ENCODE assay signal across 17 cellular contexts in genomic region chr19:2334986-2335846, GRCh38. TPM values are rescaled to one million over a fixed set of nuclear protein-coding genes. Genes with fewer than 3 reads are reported as not detected.
DNase-seq lines count a peak whose midpoint lies in the region; ATAC-seq and TF ChIP-seq lines count a peak whose summit lies in the region.
"Had no signal": no experiment of that assay in that cellular context is flagged by ENCODE, and none has a peak within 500 bp of the region (broad histone marks: within the 10 kb centered on the region; RNA-seq: fewer than 3 reads in every experiment).

No MANE protein-coding gene starts in this region.

- H3K18ac ChIP-seq in neuronal stem cell (ENCODE audit: low read length) = peak overlapping the region; percentile 59

- H2AFZ ChIP-seq in Loucy (ENCODE audit: low read length) (no peak overlapping the region), neuronal stem cell (ENCODE audit: low read length) (no peak overlapping the region)

- H3K27ac Mint-ChIP-seq in activated CD4-positive, alpha-beta memory T cell treated with anti-CD3 and anti-CD28 coated beads for 36 hours = no peak overlapping the region
- H3K27ac Mint-ChIP-seq in activated CD4-positive, alpha-beta memory T cell treated with anti-CD3 and anti-CD28 coated beads, Interleukin-2, amount 10 ng/mL, durations not matched to agents 7 days and 5 days = no peak overlapping the region
- peak overlapping the region; percentile 0 for H3K27ac Mint-ChIP-seq in central memory CD8-positive, alpha-beta T cell (ENCODE audit: low read depth)
- H3K27ac Mint-ChIP-seq: stimulated activated naive CD8-positive, alpha-beta T cell treated with anti-CD3 and anti-CD28 coated beads, Interleukin-15, amount 100 ng/mL, for 72 hours had no signal

- H2BK5ac ChIP-seq in neuronal stem cell (ENCODE audit: low read length) = no peak overlapping the region

- no peaks in the 10 kb centered on the region for H3K9me2 ChIP-seq in Loucy (replicated peaks; ENCODE audit: low read depth, low read length)

- no peak overlapping the region for H2BK15ac ChIP-seq in neuronal stem cell (ENCODE audit: low read length)

- H4K8ac ChIP-seq in neuronal stem cell (ENCODE audit: low read depth, low read length) = no peak overlapping the region

- no peak overlapping the region for H3K4me3 ChIP-seq in Loucy (ENCODE audit: low read length, poor library complexity, severe bottlenecking)
- no peak overlapping the region for H3K4me3 ChIP-seq in neuronal stem cell (ENCODE audit: low read length in 2 of 2)

- H3K9me3 Mint-ChIP-seq in activated CD4-positive, alpha-beta memory T cell treated with anti-CD3 and anti-CD28 coated beads for 36 hours = peaks cover 12% of the 10 kb centered on the region
- peaks cover 10% of the 10 kb centered on the region for H3K9me3 Mint-ChIP-seq in activated CD4-positive, alpha-beta memory T cell treated with anti-CD3 and anti-CD28 coated beads, Interleukin-2, amount 10 ng/mL, durations not matched to agents 7 days and 5 days
- H3K9me3 Mint-ChIP-seq in central memory CD8-positive, alpha-beta T cell = no peaks in the 10 kb centered on the region

- H3K4ac ChIP-seq in neuronal stem cell (ENCODE audit: low read length) = no peak overlapping the region

- H2BK120ac ChIP-seq in neuronal stem cell (ENCODE audit: low read depth, low read length) = no peak overlapping the region

- peaks cover 5% of the 10 kb centered on the region; the same call in 1 of the 2 replicates for H3K36me3 ChIP-seq in Loucy (ENCODE audit: insufficient read depth, low read length)
- peaks cover 11 to 27% of the 10 kb centered on the region in 2 donors for H3K36me3 ChIP-seq in neuronal stem cell (replicated peaks in 1 of 2; ENCODE audit: control insufficient read depth in 2 of 2, insufficient read depth in 2 of 2, low read length in 2 of 2)

- H4K20me1 ChIP-seq in Loucy (ENCODE audit: insufficient read depth, low read length, poor library complexity, severe bottlenecking) = peaks cover 43% of the 10 kb centered on the region

- H2AK5ac ChIP-seq in neuronal stem cell (ENCODE audit: low read depth, low read length) = no peak overlapping the region

- no peak overlapping the region for H3K9ac ChIP-seq in Loucy (ENCODE audit: low read depth, low read length, poor library complexity, severe bottlenecking)
- H3K9ac ChIP-seq in neuronal stem cell (ENCODE audit: low read depth, low read length, poor library complexity) = peak overlapping the region; percentile 53

- CTCF ChIA-PET in activated CD4-positive, alpha-beta memory T cell treated with anti-CD3 and anti-CD28 coated beads for 36 hours (lab: Charles Lee) = no interaction called here
- CTCF ChIA-PET in activated CD4-positive, alpha-beta memory T cell treated with anti-CD3 and anti-CD28 coated beads, Interleukin-2, amount 10 ng/mL, durations not matched to agents 7 days and 5 days (lab: Charles Lee) = no interaction called here

- H3K27me3 ChIP-seq in Loucy (ENCODE audit: insufficient read depth, low read length, poor library complexity, severe bottlenecking) = no peaks in the 10 kb centered on the region
- no peaks in the 10 kb centered on the region for H3K27me3 ChIP-seq in neuronal stem cell (ENCODE audit: control insufficient read depth in 3 of 3, insufficient read depth in 3 of 3, low read depth in 1 of 3, low read length in 3 of 3)

- H3K79me1 ChIP-seq in neuronal stem cell (ENCODE audit: low read depth, low read length) = peaks cover 38% of the 10 kb centered on the region

- H3K4me1 ChIP-seq in Loucy (ENCODE audit: insufficient read depth, low read length, poor library complexity, severe bottlenecking) (peaks cover 35% of the 10 kb centered on the region), neuronal stem cell (ENCODE audit: control insufficient read depth in 2 of 2, insufficient read depth in 1 of 2, low read depth in 1 of 2, low read length in 2 of 2) (peaks cover 19 to 26% of the 10 kb centered on the region in 2 donors)

- H3K4me3 Mint-ChIP-seq in activated CD4-positive, alpha-beta memory T cell treated with anti-CD3 and anti-CD28 coated beads for 36 hours = no peak overlapping the region
- no peak overlapping the region for H3K4me3 Mint-ChIP-seq in activated CD4-positive, alpha-beta memory T cell treated with anti-CD3 and anti-CD28 coated beads, Interleukin-2, amount 10 ng/mL, durations not matched to agents 7 days and 5 days
- no peak overlapping the region for H3K4me3 Mint-ChIP-seq in central memory CD8-positive, alpha-beta T cell
- H3K4me3 Mint-ChIP-seq: stimulated activated naive CD8-positive, alpha-beta T cell treated with anti-CD3 and anti-CD28 coated beads, Interleukin-15, amount 100 ng/mL, for 72 hours had no signal

- H3K4me1 Mint-ChIP-seq in activated CD4-positive, alpha-beta memory T cell treated with anti-CD3 and anti-CD28 coated beads for 36 hours (ENCODE audit: low read depth) = peaks cover 28% of the 10 kb centered on the region
- peaks cover 26% of the 10 kb centered on the region for H3K4me1 Mint-ChIP-seq in activated CD4-positive, alpha-beta memory T cell treated with anti-CD3 and anti-CD28 coated beads, Interleukin-2, amount 10 ng/mL, durations not matched to agents 7 days and 5 days
- H3K4me1 Mint-ChIP-seq in central memory CD8-positive, alpha-beta T cell = peaks cover 18% of the 10 kb centered on the region

- H3K4me2 ChIP-seq in Loucy (ENCODE audit: low read depth, low read length, poor library complexity, severe bottlenecking) = peak overlapping the region; percentile 9
- no peak overlapping the region for H3K4me2 ChIP-seq in neuronal stem cell (ENCODE audit: insufficient read depth, low read length, poor library complexity, severe bottlenecking)

- TF ChIP-seq CTCF in Loucy (conservative IDR thresholded peaks at IDR 0.05; ENCODE audit: low read length) = no peak

- ATAC-seq in central memory CD8-positive, alpha-beta T cell (replicated peaks; ENCODE audit: extremely low read depth, poor library complexity, severe bottlenecking) = no peak
- ATAC-seq in GM18505 (IDR thresholded peaks at IDR 0.05; ENCODE audit: unreplicated experiment) = no peak
- ATAC-seq: stimulated activated naive CD8-positive, alpha-beta T cell treated with anti-CD3 and anti-CD28 coated beads, Interleukin-15, amount 100 ng/mL, for 72 hours had no signal

- peak overlapping the region; percentile 26 for H3K23ac ChIP-seq in neuronal stem cell (ENCODE audit: low read depth, low read length, poor library complexity)

- no CpG with 5 or more reads among the region's 26 CpGs for WGBS in neuronal stem cell (ENCODE audit: extremely low coverage in 2 of 2, insufficient read length in 2 of 2, insufficient replicate concordance in 1 of 2), 2 donors

- peaks cover 76% of the 10 kb centered on the region for H3K79me2 ChIP-seq in Loucy (ENCODE audit: insufficient read depth, low read length)

- H3K27ac ChIP-seq in neuronal stem cell (replicated peaks; ENCODE audit: low read length) = no peak overlapping the region

- peaks cover 6% of the 10 kb centered on the region for H3F3A ChIP-seq in Loucy (ENCODE audit: low read depth)

- POLR2A ChIA-PET in activated CD4-positive, alpha-beta memory T cell treated with anti-CD3 and anti-CD28 coated beads for 36 hours (lab: Charles Lee) = interaction anchor here (0.6 kb wide), 1 partner anchor 177 kb away, joined by 3 read pairs; no protein-coding TSS in a partner anchor
- POLR2A ChIA-PET in activated CD4-positive, alpha-beta memory T cell treated with anti-CD3 and anti-CD28 coated beads, Interleukin-2, amount 10 ng/mL, durations not matched to agents 7 days and 5 days (lab: Charles Lee) = no interaction called here

- peak overlapping the region; percentile 76 for H2BK12ac ChIP-seq in neuronal stem cell (ENCODE audit: low read length)

- H3K9me3 ChIP-seq in Loucy (ENCODE audit: insufficient read depth, low read depth, low read length) (no peaks in the 10 kb centered on the region), neuronal stem cell (replicated peaks in 1 of 2; ENCODE audit: control insufficient read depth in 2 of 2, insufficient read depth in 1 of 2, low read depth in 1 of 2, low read length in 2 of 2) (peaks cover 0 to 8% of the 10 kb centered on the region in 2 donors)

- H3K27me3 Mint-ChIP-seq in activated CD4-positive, alpha-beta memory T cell treated with anti-CD3 and anti-CD28 coated beads for 36 hours = no peaks in the 10 kb centered on the region
- H3K27me3 Mint-ChIP-seq in activated CD4-positive, alpha-beta memory T cell treated with anti-CD3 and anti-CD28 coated beads, Interleukin-2, amount 10 ng/mL, durations not matched to agents 7 days and 5 days = no peaks in the 10 kb centered on the region
- no peaks in the 10 kb centered on the region for H3K27me3 Mint-ChIP-seq in central memory CD8-positive, alpha-beta T cell
- H3K27me3 Mint-ChIP-seq: stimulated activated naive CD8-positive, alpha-beta T cell treated with anti-CD3 and anti-CD28 coated beads, Interleukin-15, amount 100 ng/mL, for 72 hours had no signal

- intact Hi-C loops in activated CD4-positive, alpha-beta memory T cell treated with anti-CD3 and anti-CD28 coated beads for 36 hours (cut with micrococcal nuclease) = no loop called here

- no peak for TF ChIP-seq POLR2A in GM18505 (IDR thresholded peaks at IDR 0.05; ENCODE audit: borderline replicate concordance, extremely low read depth, insufficient read depth, insufficient read length)

- DNase-seq in activated CD4-positive, alpha-beta memory T cell treated with anti-CD3 and anti-CD28 coated beads for 36 hours = peak; percentile 33
- DNase-seq in activated CD4-positive, alpha-beta memory T cell treated with anti-CD3 and anti-CD28 coated beads, Interleukin-2, amount 10 ng/mL, durations not matched to agents 7 days and 5 days = no peak
- no peak for DNase-seq in central memory CD8-positive, alpha-beta T cell (ENCODE audit: low spot score in 2 of 2)
- DNase-seq in neuronal stem cell (ENCODE audit: low spot score) = no peak
- DNase-seq in middle frontal gyrus (ENCODE audit: extremely low spot score, low spot score) = no peak
- DNase-seq in HCEC 1CT = no peak
- DNase-seq: activated naive CD4-positive, alpha-beta T cell; hypothalamus; NCI-H1436 treated with DMSO at 0.1 percent for 48 hours; Right ventricle myocardium superior; stimulated activated naive CD8-positive, alpha-beta T cell treated with anti-CD3 and anti-CD28 coated beads, Interleukin-15, amount 100 ng/mL, for 72 hours; T-helper 9 cell had no signal

- no peak overlapping the region for H3K14ac ChIP-seq in neuronal stem cell (ENCODE audit: low read length)

- H4K91ac ChIP-seq in neuronal stem cell (ENCODE audit: low read depth, low read length, poor library complexity) = no peak overlapping the region

- H3K36me3 Mint-ChIP-seq in activated CD4-positive, alpha-beta memory T cell treated with anti-CD3 and anti-CD28 coated beads for 36 hours = peaks cover 8% of the 10 kb centered on the region
- peaks cover 15% of the 10 kb centered on the region for H3K36me3 Mint-ChIP-seq in activated CD4-positive, alpha-beta memory T cell treated with anti-CD3 and anti-CD28 coated beads, Interleukin-2, amount 10 ng/mL, durations not matched to agents 7 days and 5 days (ENCODE audit: low read depth)
- H3K36me3 Mint-ChIP-seq in central memory CD8-positive, alpha-beta T cell (ENCODE audit: insufficient read depth) = peaks cover 3% of the 10 kb centered on the region

RNA-seq across cellular contexts. Expression of gene SPPL2B, which starts 6.7 kb away (rescaled TPM):
- total RNA-seq in activated CD4-positive, alpha-beta memory T cell treated with anti-CD3 and anti-CD28 coated beads for 36 hours = 10 to 100 TPM; 43.8 TPM
- 10 to 100 TPM; 58.9 to 68.2 TPM for total RNA-seq in activated CD4-positive, alpha-beta memory T cell treated with anti-CD3 and anti-CD28 coated beads, Interleukin-2, amount 10 ng/mL, durations not matched to agents 7 days and 5 days
- 32.8 TPM for polyA plus RNA-seq in neuronal stem cell (2013, experiment 1 of 2)
- 31.5 TPM for polyA plus RNA-seq in neuronal stem cell (2013, experiment 2 of 2)

RNA-seq across cellular contexts. Expression of gene LSM7, which starts 6.8 kb away (rescaled TPM):
- 100 to 1,000 TPM; 137 to 144 TPM for total RNA-seq in activated CD4-positive, alpha-beta memory T cell treated with anti-CD3 and anti-CD28 coated beads for 36 hours
- total RNA-seq in activated CD4-positive, alpha-beta memory T cell treated with anti-CD3 and anti-CD28 coated beads, Interleukin-2, amount 10 ng/mL, durations not matched to agents 7 days and 5 days = 100 to 1,000 TPM; 110 to 115 TPM
- 368 TPM for polyA plus RNA-seq in neuronal stem cell (2013, experiment 1 of 2)
- polyA plus RNA-seq in neuronal stem cell (2013, experiment 2 of 2) = 371 TPM

RNA-seq across cellular contexts. Expression of gene TMPRSS9, which starts 24.8 kb away (rescaled TPM):
- not detected for total RNA-seq in activated CD4-positive, alpha-beta memory T cell treated with anti-CD3 and anti-CD28 coated beads for 36 hours
- total RNA-seq in activated CD4-positive, alpha-beta memory T cell treated with anti-CD3 and anti-CD28 coated beads, Interleukin-2, amount 10 ng/mL, durations not matched to agents 7 days and 5 days = not detected
- 0.04 TPM for polyA plus RNA-seq in neuronal stem cell (2013, experiment 1 of 2)
- polyA plus RNA-seq in neuronal stem cell (2013, experiment 2 of 2) = 0.03 TPM
- total RNA-seq: fibroblast of lung, posterior vena cava, Right ventricle myocardium superior had no signal
- polyA plus RNA-seq: fibroblast of lung had no signal

RNA-seq across cellular contexts. Expression of gene LINGO3, which starts 27.3 kb away (rescaled TPM):
- total RNA-seq in activated CD4-positive, alpha-beta memory T cell treated with anti-CD3 and anti-CD28 coated beads for 36 hours = under 1 TPM in 1 of 2 experiments, not detected in 1; 0.10 TPM
- under 1 TPM; 0.40 to 0.63 TPM for total RNA-seq in activated CD4-positive, alpha-beta memory T cell treated with anti-CD3 and anti-CD28 coated beads, Interleukin-2, amount 10 ng/mL, durations not matched to agents 7 days and 5 days
- 0.99 TPM for polyA plus RNA-seq in neuronal stem cell (2013, experiment 1 of 2)
- 1.1 TPM for polyA plus RNA-seq in neuronal stem cell (2013, experiment 2 of 2)
- total RNA-seq: fibroblast of lung, Right ventricle myocardium superior, urinary bladder had no signal
- polyA plus RNA-seq: fibroblast of lung had no signal

RNA-seq across cellular contexts. Expression of gene PEAK3, which starts 53.2 kb away (rescaled TPM):
- total RNA-seq in activated CD4-positive, alpha-beta memory T cell treated with anti-CD3 and anti-CD28 coated beads for 36 hours = not detected
- total RNA-seq in activated CD4-positive, alpha-beta memory T cell treated with anti-CD3 and anti-CD28 coated beads, Interleukin-2, amount 10 ng/mL, durations not matched to agents 7 days and 5 days = under 1 TPM; 0.70 to 0.88 TPM
- not detected for polyA plus RNA-seq in neuronal stem cell (2013, experiment 1 of 2)
- polyA plus RNA-seq in neuronal stem cell (2013, experiment 2 of 2) = not detected
- total RNA-seq: fibroblast of lung, urinary bladder had no signal
- polyA plus RNA-seq: fibroblast of lung had no signal
